Comparison of ENCODE assay signal across 1 cellular context in the genomic region with DNA sequence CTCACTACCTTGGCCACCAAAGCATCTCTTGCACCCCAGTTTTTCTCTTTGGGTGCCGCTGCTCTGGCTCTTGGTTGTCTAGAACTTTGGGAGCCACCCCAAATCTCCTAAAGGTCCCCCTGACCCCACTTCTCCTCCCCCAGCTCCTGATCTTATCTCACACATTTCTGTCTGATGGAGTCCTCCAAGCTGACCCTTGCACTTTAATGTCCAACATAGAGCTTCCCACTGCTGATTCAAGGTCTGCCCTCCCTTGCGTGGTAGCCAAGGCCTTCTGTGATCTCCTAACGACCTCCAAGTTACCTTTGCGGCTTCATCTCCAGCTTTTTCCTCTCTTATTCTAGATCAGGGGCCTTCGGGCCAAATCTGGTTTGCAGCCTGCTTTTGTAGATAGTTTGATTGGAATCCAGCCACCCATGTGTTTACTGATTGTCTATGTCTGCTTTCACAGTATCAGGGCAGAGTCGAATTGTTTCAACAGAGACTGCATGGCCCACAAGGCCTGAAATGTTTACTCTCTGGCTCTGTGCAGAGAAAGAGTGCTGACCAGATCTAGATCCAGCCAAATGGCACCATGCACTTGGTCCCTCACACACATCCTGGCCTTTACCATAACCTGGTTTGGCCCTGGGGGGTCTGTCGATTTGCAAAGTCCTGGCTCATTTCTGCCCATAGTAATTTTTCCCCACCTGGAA.
TF ChIP-seq lines count a peak whose summit lies in the region.

No MANE protein-coding gene starts in this region.

TF ChIP-seq in HepG2, 621 proteins besides CTCF, POLR2A, EP300 and RAD21 (continued from another document):
- TF ChIP-seq, protein P1, sequence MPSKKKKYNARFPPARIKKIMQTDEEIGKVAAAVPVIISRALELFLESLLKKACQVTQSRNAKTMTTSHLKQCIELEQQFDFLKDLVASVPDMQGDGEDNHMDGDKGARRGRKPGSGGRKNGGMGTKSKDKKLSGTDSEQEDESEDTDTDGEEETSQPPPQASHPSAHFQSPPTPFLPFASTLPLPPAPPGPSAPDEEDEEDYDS (CRISPR knock-in tag; IDR thresholded peaks at IDR 0.05): no peak
- TF ChIP-seq MAX (IDR thresholded peaks at IDR 0.05) (no peak), STAG1 (CRISPR knock-in tag; IDR thresholded peaks at IDR 0.05) (no peak), FOXA3 (CRISPR knock-in tag; IDR thresholded peaks at IDR 0.05) (peak; percentile 47; the same call in 1 of the 2 replicates), SIN3A (IDR thresholded peaks at IDR 0.05; ENCODE audit: borderline replicate concordance, low read depth, low read length) (no peak), ZNF451 (CRISPR knock-in tag; IDR thresholded peaks at IDR 0.05) (no peak), ZBTB21 (CRISPR knock-in tag; IDR thresholded peaks at IDR 0.05) (no peak), ZSCAN25 (CRISPR knock-in tag; IDR thresholded peaks at IDR 0.05) (peak; percentile 34; the same call in 1 of the 2 replicates), MTA3 (CRISPR knock-in tag; IDR thresholded peaks at IDR 0.05) (no peak), ZC3H13 (CRISPR knock-in tag; IDR thresholded peaks at IDR 0.05) (no peak), ZKSCAN5 (CRISPR knock-in tag; IDR thresholded peaks at IDR 0.05) (no peak), PRPF4 (IDR thresholded peaks at IDR 0.05; ENCODE audit: low read depth, low read length, poor library complexity, severe bottlenecking) (no peak), KDM4B (CRISPR knock-in tag; IDR thresholded peaks at IDR 0.05) (no peak), NFRKB (IDR thresholded peaks at IDR 0.05) (no peak), BCL6 (CRISPR knock-in tag; IDR thresholded peaks at IDR 0.05) (0 out of 2 replicates have a peak, but pooled peaks have one; percentile 24), ZNF446 (CRISPR knock-in tag; IDR thresholded peaks at IDR 0.05) (no peak), ZFX (CRISPR knock-in tag; IDR thresholded peaks at IDR 0.05; ENCODE audit: low read depth) (peak; percentile 45; the same call in 1 of the 2 replicates), RXRA (CRISPR knock-in tag; IDR thresholded peaks at IDR 0.05) (no peak), ZNF10 (CRISPR knock-in tag; IDR thresholded peaks at IDR 0.05; ENCODE audit: borderline replicate concordance, low read depth) (no peak), ZNF644 (CRISPR knock-in tag; IDR thresholded peaks at IDR 0.05; ENCODE audit: low read depth) (0 out of 2 replicates have a peak, but pooled peaks have one; percentile 10), SNAPC2 (CRISPR knock-in tag; IDR thresholded peaks at IDR 0.05) (no peak), ZNF160 (CRISPR knock-in tag; IDR thresholded peaks at IDR 0.05) (no peak), STAT6 (CRISPR knock-in tag; IDR thresholded peaks at IDR 0.05; ENCODE audit: borderline replicate concordance) (no peak), CREBL2 (CRISPR knock-in tag; IDR thresholded peaks at IDR 0.05; ENCODE audit: borderline replicate concordance) (no peak), SKI (IDR thresholded peaks at IDR 0.05; ENCODE audit: partially characterized antibody) (peak; percentile 82), ZBTB34 (CRISPR knock-in tag; IDR thresholded peaks at IDR 0.05) (peak; percentile 58; the same call in 1 of the 2 replicates), ISL2 (CRISPR knock-in tag; IDR thresholded peaks at IDR 0.05) (no peak), GATAD2A (CRISPR knock-in tag; IDR thresholded peaks at IDR 0.05) (no peak), ZNF574 (CRISPR knock-in tag; IDR thresholded peaks at IDR 0.05) (no peak; the same call in 1 of the 2 replicates), NFE2L2 (IDR thresholded peaks at IDR 0.05; ENCODE audit: low read length) (no peak)
- TF ChIP-seq, protein P2, sequence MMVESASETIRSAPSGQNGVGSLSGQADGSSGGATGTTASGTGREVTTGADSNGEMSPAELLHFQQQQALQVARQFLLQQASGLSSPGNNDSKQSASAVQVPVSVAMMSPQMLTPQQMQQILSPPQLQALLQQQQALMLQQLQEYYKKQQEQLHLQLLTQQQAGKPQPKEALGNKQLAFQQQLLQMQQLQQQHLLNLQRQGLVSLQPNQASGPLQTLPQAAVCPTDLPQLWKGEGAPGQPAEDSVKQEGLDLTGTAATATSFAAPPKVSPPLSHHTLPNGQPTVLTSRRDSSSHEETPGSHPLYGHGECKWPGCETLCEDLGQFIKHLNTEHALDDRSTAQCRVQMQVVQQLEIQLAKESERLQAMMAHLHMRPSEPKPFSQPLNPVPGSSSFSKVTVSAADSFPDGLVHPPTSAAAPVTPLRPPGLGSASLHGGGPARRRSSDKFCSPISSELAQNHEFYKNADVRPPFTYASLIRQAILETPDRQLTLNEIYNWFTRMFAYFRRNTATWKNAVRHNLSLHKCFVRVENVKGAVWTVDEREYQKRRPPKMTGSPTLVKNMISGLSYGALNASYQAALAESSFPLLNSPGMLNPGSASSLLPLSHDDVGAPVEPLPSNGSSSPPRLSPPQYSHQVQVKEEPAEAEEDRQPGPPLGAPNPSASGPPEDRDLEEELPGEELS (CRISPR knock-in tag; IDR thresholded peaks at IDR 0.05): no peak
- TF ChIP-seq, protein P3, sequence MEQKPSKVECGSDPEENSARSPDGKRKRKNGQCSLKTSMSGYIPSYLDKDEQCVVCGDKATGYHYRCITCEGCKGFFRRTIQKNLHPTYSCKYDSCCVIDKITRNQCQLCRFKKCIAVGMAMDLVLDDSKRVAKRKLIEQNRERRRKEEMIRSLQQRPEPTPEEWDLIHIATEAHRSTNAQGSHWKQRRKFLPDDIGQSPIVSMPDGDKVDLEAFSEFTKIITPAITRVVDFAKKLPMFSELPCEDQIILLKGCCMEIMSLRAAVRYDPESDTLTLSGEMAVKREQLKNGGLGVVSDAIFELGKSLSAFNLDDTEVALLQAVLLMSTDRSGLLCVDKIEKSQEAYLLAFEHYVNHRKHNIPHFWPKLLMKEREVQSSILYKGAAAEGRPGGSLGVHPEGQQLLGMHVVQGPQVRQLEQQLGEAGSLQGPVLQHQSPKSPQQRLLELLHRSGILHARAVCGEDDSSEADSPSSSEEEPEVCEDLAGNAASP (CRISPR knock-in tag; IDR thresholded peaks at IDR 0.05; ENCODE audit: borderline replicate concordance): no peak
- TF ChIP-seq, protein P4, sequence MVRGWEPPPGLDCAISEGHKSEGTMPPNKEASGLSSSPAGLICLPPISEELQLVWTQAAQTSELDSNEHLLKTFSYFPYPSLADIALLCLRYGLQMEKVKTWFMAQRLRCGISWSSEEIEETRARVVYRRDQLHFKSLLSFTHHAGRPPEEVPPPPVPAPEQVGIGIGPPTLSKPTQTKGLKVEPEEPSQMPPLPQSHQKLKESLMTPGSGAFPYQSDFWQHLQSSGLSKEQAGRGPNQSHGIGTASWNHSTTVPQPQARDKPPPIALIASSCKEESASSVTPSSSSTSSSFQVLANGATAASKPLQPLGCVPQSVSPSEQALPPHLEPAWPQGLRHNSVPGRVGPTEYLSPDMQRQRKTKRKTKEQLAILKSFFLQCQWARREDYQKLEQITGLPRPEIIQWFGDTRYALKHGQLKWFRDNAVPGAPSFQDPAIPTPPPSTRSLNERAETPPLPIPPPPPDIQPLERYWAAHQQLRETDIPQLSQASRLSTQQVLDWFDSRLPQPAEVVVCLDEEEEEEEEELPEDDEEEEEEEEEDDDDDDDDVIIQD (CRISPR knock-in tag; IDR thresholded peaks at IDR 0.05; ENCODE audit: low read depth): no peak
